ENCODE assay signal across 18 cellular contexts in the genomic region with DNA sequence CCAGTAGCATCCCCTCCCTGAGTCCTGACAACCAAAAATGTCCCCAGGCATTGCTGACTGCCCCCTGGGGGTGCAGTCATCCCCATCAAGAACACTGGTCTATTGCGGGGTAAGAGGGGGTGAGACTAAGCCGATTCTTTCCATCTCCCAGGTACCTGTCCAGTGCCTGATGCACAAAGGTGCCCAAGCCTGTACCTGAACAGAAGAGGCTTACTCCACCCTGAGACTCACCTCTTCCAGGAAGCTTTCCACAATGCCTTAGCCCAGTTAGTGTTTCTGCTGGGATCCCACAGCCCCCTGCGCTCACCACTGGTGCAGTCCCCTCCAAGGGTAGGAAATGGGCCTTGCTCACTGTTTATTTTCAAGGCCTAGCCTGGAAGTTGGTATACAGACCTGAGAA. TPM values are rescaled to one million over a fixed set of nuclear protein-coding genes. Genes with fewer than 3 reads are reported as not detected.
DNase-seq lines count a peak whose midpoint lies in the region; ATAC-seq and TF ChIP-seq lines count a peak whose summit lies in the region.
"Had no signal": no experiment of that assay in that cellular context is flagged by ENCODE, and none has a peak within 500 bp of the region (broad histone marks: within the 10 kb centered on the region; RNA-seq: fewer than 3 reads in every experiment).

No MANE protein-coding gene starts in this region.

- intact Hi-C loops in gastrocnemius medialis (cut with DNase I; ENCODE audit: low total_unique reads), result no loop called here

- H3K27ac ChIP-seq in HUES48 (ENCODE audit: low read depth, low read length) (peak overlapping the region; percentile 90), gastrocnemius medialis (peak overlapping the region in 3 of 4 donors; percentile 73 to 92 (median 76))
- H3K27ac ChIP-seq: gastroesophageal sphincter, parathyroid adenoma had no signal

- no peaks in the 10 kb centered on the region for H3K27me3 ChIP-seq in HUES48 (ENCODE audit: control insufficient read depth, insufficient read depth, low read length)
- H3K27me3 ChIP-seq in gastrocnemius medialis, result no peaks in the 10 kb centered on the region
- H3K27me3 ChIP-seq: gastroesophageal sphincter had no signal

- H3K4me3 Mint-ChIP-seq in endothelial cell (ENCODE audit: unreplicated experiment), result peak overlapping the region; percentile 6
- H3K4me3 Mint-ChIP-seq: activated naive CD4-positive, alpha-beta T cell treated with anti-CD3 and anti-CD28 coated beads, Interleukin-2, amount 10 ng/mL, durations not matched to agents 7 days and 5 days had no signal

- TF ChIP-seq CTCF in endothelial cell (IDR thresholded peaks at IDR 0.05; ENCODE audit: unreplicated experiment) (no peak), gastrocnemius medialis (IDR thresholded peaks at IDR 0.05 in 4 of 5, conservative IDR thresholded peaks at IDR 0.05 in 1 of 5) (no peak)

- H3K9ac ChIP-seq in HUES48 (ENCODE audit: low read depth, low read length), result peak overlapping the region; percentile 34; the same call in 1 of the 2 replicates
- H3K9ac ChIP-seq: parathyroid adenoma had no signal

- H3K4me1 ChIP-seq in HUES48 (ENCODE audit: control insufficient read depth, insufficient read depth, low read length) (peaks cover 42% of the 10 kb centered on the region), gastrocnemius medialis (peaks cover 27 to 31% of the 10 kb centered on the region in 2 donors)
- H3K4me1 ChIP-seq: gastroesophageal sphincter, parathyroid adenoma had no signal

- no peaks in the 10 kb centered on the region for H3K9me3 Mint-ChIP-seq in endothelial cell (ENCODE audit: unreplicated experiment)
- H3K9me3 Mint-ChIP-seq: activated naive CD4-positive, alpha-beta T cell treated with anti-CD3 and anti-CD28 coated beads, Interleukin-2, amount 10 ng/mL, durations not matched to agents 7 days and 5 days had no signal

- H3K4me1 Mint-ChIP-seq in endothelial cell (ENCODE audit: unreplicated experiment), result peaks cover 41% of the 10 kb centered on the region

- DNase-seq in endothelial cell (ENCODE audit: low spot score), result no peak
- no peak for DNase-seq in gastrocnemius medialis
- no peak for DNase-seq in T1000 (lab: John Stamatoyannopoulos, UW)
- DNase-seq in activated CD4-positive, alpha-beta T cell treated with anti-CD3 and anti-CD28 coated beads, Interleukin-2, amount 50 U/mL, for 1 hour, result no peak
- DNase-seq: activated CD4-positive, alpha-beta T cell treated with anti-CD3 and anti-CD28 coated beads for 48 hours; activated naive CD4-positive, alpha-beta T cell treated with anti-CD3 and anti-CD28 coated beads, Interleukin-2, amount 10 ng/mL, durations not matched to agents 7 days and 5 days; NCI-H1417; NCI-H2171 treated with DMSO at 0.1 percent for 48 hours; NCI-H748 treated with DMSO at 0.1 percent for 48 hours; stimulated activated CD4-positive, alpha-beta T cell treated with anti-CD3 and anti-CD28 coated beads, Interleukin-4, amount 100 ng/mL, for 24 hours had no signal

- ATAC-seq in gastrocnemius medialis (no peak), esophagus mucosa (no peak)
- ATAC-seq: gastroesophageal sphincter had no signal

- no peak overlapping the region for H3K27ac Mint-ChIP-seq in endothelial cell (ENCODE audit: unreplicated experiment)
- H3K27ac Mint-ChIP-seq: activated naive CD4-positive, alpha-beta T cell treated with anti-CD3 and anti-CD28 coated beads, Interleukin-2, amount 10 ng/mL, durations not matched to agents 7 days and 5 days had no signal

- H3K36me3 ChIP-seq in HUES48 (ENCODE audit: control insufficient read depth, insufficient read depth, low read length), result peaks cover 17% of the 10 kb centered on the region
- H3K36me3 ChIP-seq in gastrocnemius medialis, result peaks cover 0 to 9% of the 10 kb centered on the region in 2 donors

- H3K9me3 ChIP-seq in HUES48 (ENCODE audit: control insufficient read depth, insufficient read depth, low read length), result no peaks in the 10 kb centered on the region
- H3K9me3 ChIP-seq in gastrocnemius medialis, result no peaks in the 10 kb centered on the region
- H3K9me3 ChIP-seq: gastroesophageal sphincter had no signal

- in situ Hi-C loops in gastrocnemius medialis (cut with MboI; ENCODE audit: low sequenced_read_pairs in 4 of 4), result no loop called here

- peaks cover 21% of the 10 kb centered on the region for H3K36me3 Mint-ChIP-seq in endothelial cell (ENCODE audit: low read depth, unreplicated experiment)

- H3K4me3 ChIP-seq in HUES48 (ENCODE audit: low read depth, low read length), result no peak overlapping the region
- H3K4me3 ChIP-seq in gastrocnemius medialis, result no peak overlapping the region
- H3K4me3 ChIP-seq: gastroesophageal sphincter, skin epidermis had no signal

- TF ChIP-seq POLR2A in gastrocnemius medialis (IDR thresholded peaks at IDR 0.05), result no peak

- H3K27me3 Mint-ChIP-seq in endothelial cell (ENCODE audit: unreplicated experiment), result peaks cover 11% of the 10 kb centered on the region
- H3K27me3 Mint-ChIP-seq: activated naive CD4-positive, alpha-beta T cell treated with anti-CD3 and anti-CD28 coated beads, Interleukin-2, amount 10 ng/mL, durations not matched to agents 7 days and 5 days had no signal

RNA-seq across cellular contexts. Expression of a gene that starts 22.9 kb away (rescaled TPM):
- total RNA-seq in endothelial cell (ENCODE audit: unreplicated experiment) (59.3 TPM), gastrocnemius medialis (100 to 1,000 TPM in 1 of 4 donors, 10 to 100 TPM in 3; 32.3 to 110 (median 65.4) TPM), esophagus mucosa (17.5 TPM)

RNA-seq across cellular contexts. Expression of a gene that starts 50.8 kb away (rescaled TPM):
- total RNA-seq in endothelial cell (ENCODE audit: unreplicated experiment) (9.5 TPM), gastrocnemius medialis (under 1 TPM in 1 of 4 donors, not detected in 3; 0.97 TPM), esophagus mucosa (not detected)
- total RNA-seq: astrocyte, myocyte had no signal

RNA-seq across cellular contexts. Expression of a gene that starts 54.7 kb away (rescaled TPM):
- total RNA-seq in endothelial cell (ENCODE audit: unreplicated experiment), result 38.6 TPM
- 10 to 100 TPM; 33.1 to 65.7 (median 49.2) TPM for total RNA-seq in gastrocnemius medialis
- 23.2 TPM for total RNA-seq in esophagus mucosa

RNA-seq across cellular contexts. Expression of a gene that starts 54.8 kb away (rescaled TPM):
- total RNA-seq in endothelial cell (ENCODE audit: unreplicated experiment) (0.46 TPM), gastrocnemius medialis (not detected), esophagus mucosa (not detected)
- total RNA-seq: gastroesophageal sphincter, liver, myocyte had no signal
